In the genomic region with DNA sequence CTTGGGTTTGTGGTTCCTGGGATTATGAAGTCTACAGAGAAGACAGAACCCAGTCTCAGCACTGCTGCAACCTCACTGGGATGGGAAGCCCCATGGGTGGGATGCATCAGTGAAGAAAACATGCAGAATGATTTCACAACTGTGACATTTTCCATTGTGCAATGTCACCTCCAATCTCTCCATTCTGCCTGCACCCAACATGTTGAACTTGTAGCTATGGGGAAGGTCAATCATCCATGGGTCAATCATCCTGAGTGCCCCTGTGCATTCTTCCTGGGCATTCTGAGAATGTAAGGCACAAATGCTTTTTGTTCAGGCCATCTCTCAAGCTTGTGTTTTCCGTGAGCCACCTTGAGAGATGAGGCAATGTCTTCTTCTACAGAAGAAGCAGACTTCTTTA, we compare ENCODE assay signal across 1 cellular context.
TF ChIP-seq lines count a peak whose summit lies in the region.

No MANE protein-coding gene starts in this region.

TF ChIP-seq in HepG2, 621 proteins besides CTCF, POLR2A, EP300 and RAD21 (continued from another document):
- TF ChIP-seq TRAFD1 (CRISPR knock-in tag; IDR thresholded peaks at IDR 0.05; ENCODE audit: borderline replicate concordance) (no peak), TP53 (CRISPR knock-in tag; conservative IDR thresholded peaks at IDR 0.05) (no peak), CENPBD1 (CRISPR knock-in tag; IDR thresholded peaks at IDR 0.05; ENCODE audit: borderline replicate concordance, low read depth) (no peak)
TF ChIP-seq in HepG2: peak in this region for 0.
